Comparison of ENCODE assay signal across 8 cellular contexts in the genomic region with DNA sequence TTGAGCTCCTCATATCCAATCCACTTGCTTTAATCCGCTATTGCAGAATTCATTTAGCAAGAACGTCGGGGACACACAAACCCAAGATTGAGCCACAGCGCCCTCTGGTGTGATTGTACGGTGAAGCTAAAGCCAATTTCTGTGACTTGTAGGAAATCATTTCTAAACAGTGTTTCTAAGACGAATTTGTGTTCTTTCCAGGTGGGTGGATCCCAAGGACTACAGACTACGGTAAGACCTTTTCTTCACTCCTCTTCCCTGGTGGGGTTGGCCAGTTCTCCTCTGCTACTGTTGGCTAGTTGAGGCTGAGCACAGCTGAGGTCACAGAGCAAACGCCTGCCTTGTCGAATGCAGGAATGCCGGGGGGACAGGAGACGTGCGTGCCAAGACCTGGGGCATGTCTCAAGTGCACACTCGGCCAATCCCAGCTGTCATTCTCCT. TPM values are rescaled to one million over a fixed set of nuclear protein-coding genes. Genes with fewer than 3 reads are reported as not detected.
DNase-seq lines count a peak whose midpoint lies in the region; ATAC-seq and TF ChIP-seq lines count a peak whose summit lies in the region.

No MANE protein-coding gene starts in this region.

- H3K27ac ChIP-seq in 22Rv1 (no peak overlapping the region), right lobe of liver (no peak overlapping the region)

- in situ Hi-C loops in GM13976 (cut with MboI; ENCODE audit: low sequenced_read_pairs, unreplicated experiment): loop anchor here (25.0 kb wide), 1 partner anchor 278 kb away; no protein-coding TSS in a partner anchor

- WGBS in right lobe of liver (ENCODE audit: insufficient coverage, low coverage, low lambda C conversion rate, missing lambda C conversion rate): 7% methylated on average over 12 of the region's 13 CpGs

- H3K9me3 ChIP-seq in right lobe of liver: no peaks in the 10 kb centered on the region

- H3K4me3 ChIP-seq in right lobe of liver: peak overlapping the region in 1 of 3 donors; percentile 3

- no peaks in the 10 kb centered on the region for H3K4me1 ChIP-seq in right lobe of liver

- TF ChIP-seq CTCF in 22Rv1 (IDR thresholded peaks at IDR 0.05) (peak; percentile 88), GM13976 (IDR thresholded peaks at IDR 0.05; ENCODE audit: borderline replicate concordance, control extremely low read depth, extremely low read depth, insufficient read depth, missing control alignments) (peak; percentile 80), right lobe of liver (IDR thresholded peaks at IDR 0.05) (peak; percentile 84 to 88 (median 86))

- intact Hi-C loops in right lobe of liver (cut with DNase I): loop anchor here (5.0 to 10.0 kb wide), 2 partner anchors 43 to 271 kb away; no protein-coding TSS in a partner anchor

- ATAC-seq in right lobe of liver: peak; percentile 78 to 93 (median 88)
- no peak for ATAC-seq in GM19452 (IDR thresholded peaks at IDR 0.05; ENCODE audit: unreplicated experiment)

- H3K27me3 ChIP-seq in right lobe of liver: no peaks in the 10 kb centered on the region

- peak; percentile 63 for DNase-seq in GM13976 (ENCODE audit: low spot score)
- DNase-seq in NCI-H226: peak; percentile 40
- DNase-seq in activated CD4-positive, alpha-beta T cell treated with anti-CD3 and anti-CD28 coated beads for 4 hours: peak; percentile 53 to 72
- peak; percentile 93 for DNase-seq in dermis blood vessel endothelial cell
- peak; percentile 64 to 79 (median 69) for DNase-seq in right lobe of liver
- peak; percentile 34 to 56 (median 42) for DNase-seq in stimulated activated CD4-positive, alpha-beta T cell treated with anti-CD3 and anti-CD28 coated beads, TNF-alpha, amount 100 ng/mL, for 1 hour (ENCODE audit: low read depth in 3 of 3, low spot score in 1 of 3)

- no peak for TF ChIP-seq POLR2A in right lobe of liver (IDR thresholded peaks at IDR 0.05)

- no peaks in the 10 kb centered on the region for H3K36me3 ChIP-seq in right lobe of liver

RNA-seq across cellular contexts. Expression of a gene that starts 5.2 kb away (rescaled TPM):
- total RNA-seq in dermis blood vessel endothelial cell: not detected in 2 replicates
- total RNA-seq in right lobe of liver: under 1 TPM in 2 of 6 experiments, not detected in 4; 0.06 to 0.20 TPM

Comparison
In these comparisons a context has a peak if more than half of its experiments do, and no peak if none do; other contexts are left out.
1. DNase-seq: peak in every context shown above with its lines; median percentile 93 in dermis blood vessel endothelial cell; 69 in right lobe of liver; 63 in GM13976; 62 in activated CD4-positive, alpha-beta T cell treated with anti-CD3 and anti-CD28 coated beads for 4 hours; 42 in stimulated activated CD4-positive, alpha-beta T cell treated with anti-CD3 and anti-CD28 coated beads, TNF-alpha, amount 100 ng/mL, for 1 hour; 40 in NCI-H226.